18 cellular contexts compared by ENCODE assay signal in the genomic region with DNA sequence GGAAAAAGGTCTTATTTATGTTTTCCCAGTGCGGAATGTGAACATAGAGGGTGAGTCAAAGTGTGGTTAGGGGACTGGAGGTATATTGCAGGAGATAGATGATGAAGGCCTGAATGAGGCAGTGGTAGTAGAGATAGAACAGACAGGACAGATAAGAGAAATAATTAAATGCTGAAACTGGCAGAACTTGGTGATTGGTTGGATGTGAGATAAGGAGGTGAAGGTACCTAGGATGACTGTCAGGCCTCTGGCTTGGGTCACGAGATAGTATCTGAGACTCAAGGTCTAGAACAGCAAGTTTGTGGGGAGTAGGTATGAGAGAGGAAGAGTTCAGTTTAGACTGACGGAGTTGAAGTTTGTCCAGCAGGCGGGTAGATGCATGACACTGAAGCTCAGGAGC. TPM values are rescaled to one million over a fixed set of nuclear protein-coding genes. Genes with fewer than 3 reads are reported as not detected.
DNase-seq lines count a peak whose midpoint lies in the region; ATAC-seq and TF ChIP-seq lines count a peak whose summit lies in the region.
"Had no signal": no experiment of that assay in that cellular context is flagged by ENCODE, and none has a peak within 500 bp of the region (broad histone marks: within the 10 kb centered on the region; RNA-seq: fewer than 3 reads in every experiment).

No MANE protein-coding gene starts in this region.

- no peak for DNase-seq in stimulated activated naive CD8-positive, alpha-beta T cell treated with anti-CD3 and anti-CD28 coated beads, Interleukin-15, Interleukin-2, amounts not matched to agents 100 U/mL and 50 U/mL, for 24 hours
- DNase-seq in NCI-H226 (peak; percentile 79), astrocyte of the spinal cord (ENCODE audit: low read depth, low spot score) (peak; percentile 35), GM23248 (no peak), mesothelial cell of epicardium (ENCODE audit: low spot score in 2 of 2, unreplicated experiment in 2 of 2) (no peak), cerebellar cortex (ENCODE audit: low spot score) (no peak)
- DNase-seq: activated CD4-positive, alpha-beta memory T cell treated with anti-CD3 and anti-CD28 coated beads, Interleukin-2, amount 10 ng/mL, durations not matched to agents 7 days and 5 days; cerebellar nuclear complex; foreskin fibroblast; HCEC 1CT; left lung; NCI-H1048; Peyer's patch; posterior cingulate gyrus; small intestine; upper lobe of left lung had no signal

- H3K27ac Mint-ChIP-seq in stimulated activated naive CD8-positive, alpha-beta T cell treated with anti-CD3 and anti-CD28 coated beads, Interleukin-15, Interleukin-2, amounts not matched to agents 100 ng/mL and 50 ng/mL, for 24 hours, result peak overlapping the region; percentile 4
- no peak overlapping the region for H3K27ac Mint-ChIP-seq in mesothelial cell of epicardium
- H3K27ac Mint-ChIP-seq: activated CD4-positive, alpha-beta memory T cell treated with anti-CD3 and anti-CD28 coated beads, Interleukin-2, amount 10 ng/mL, durations not matched to agents 7 days and 5 days had no signal

- H3K9me2 ChIP-seq in GM23248 (ENCODE audit: insufficient read depth), result no peaks in the 10 kb centered on the region

- no peak overlapping the region for H3K4me3 Mint-ChIP-seq in stimulated activated naive CD8-positive, alpha-beta T cell treated with anti-CD3 and anti-CD28 coated beads, Interleukin-15, Interleukin-2, amounts not matched to agents 100 ng/mL and 50 ng/mL, for 24 hours
- H3K4me3 Mint-ChIP-seq in mesothelial cell of epicardium, result no peak overlapping the region
- H3K4me3 Mint-ChIP-seq: activated CD4-positive, alpha-beta memory T cell treated with anti-CD3 and anti-CD28 coated beads, Interleukin-2, amount 10 ng/mL, durations not matched to agents 7 days and 5 days had no signal

- no peak overlapping the region for H3K4me3 ChIP-seq in astrocyte of the spinal cord (ENCODE audit: low read depth, low read length)
- no peak overlapping the region for H3K4me3 ChIP-seq in GM23248
- H3K4me3 ChIP-seq: left lung, Peyer's patch, upper lobe of left lung had no signal

- TF ChIP-seq CTCF in astrocyte of the spinal cord (IDR thresholded peaks at IDR 0.05; ENCODE audit: low read depth, low read length) (no peak), mesothelial cell of epicardium (IDR thresholded peaks at IDR 0.05; ENCODE audit: unreplicated experiment) (no peak)

- TF ChIP-seq POLR2A in GM18505 (IDR thresholded peaks at IDR 0.05; ENCODE audit: borderline replicate concordance, extremely low read depth, insufficient read depth, insufficient read length), result no peak

- WGBS in GM23248 (ENCODE audit: low coverage in 1 of 2, low lambda C conversion rate in 2 of 2, missing lambda C conversion rate in 2 of 2), 2 experiments, result 82 to 83% methylated on average over 4 of the region's 4 CpGs

- H3K27me3 Mint-ChIP-seq in stimulated activated naive CD8-positive, alpha-beta T cell treated with anti-CD3 and anti-CD28 coated beads, Interleukin-15, Interleukin-2, amounts not matched to agents 100 ng/mL and 50 ng/mL, for 24 hours, result peaks cover 5% of the 10 kb centered on the region
- no peaks in the 10 kb centered on the region for H3K27me3 Mint-ChIP-seq in mesothelial cell of epicardium (ENCODE audit: low read depth)
- H3K27me3 Mint-ChIP-seq: activated CD4-positive, alpha-beta memory T cell treated with anti-CD3 and anti-CD28 coated beads, Interleukin-2, amount 10 ng/mL, durations not matched to agents 7 days and 5 days had no signal

- no peaks in the 10 kb centered on the region for H3K79me2 ChIP-seq in GM23248 (ENCODE audit: insufficient read depth)

- no peaks in the 10 kb centered on the region for H3F3A ChIP-seq in GM23248 (ENCODE audit: insufficient read depth)

- H3K4me1 ChIP-seq in GM23248 (ENCODE audit: insufficient read depth), result peaks cover 4% of the 10 kb centered on the region; the same call in 1 of the 2 replicates
- H3K4me1 ChIP-seq: Peyer's patch had no signal

- H3K27me3 ChIP-seq in GM23248 (replicated peaks; ENCODE audit: insufficient read depth), result no peaks in the 10 kb centered on the region
- H3K27me3 ChIP-seq: left lung, Peyer's patch, upper lobe of left lung had no signal

- no peaks in the 10 kb centered on the region for H3K9me3 Mint-ChIP-seq in stimulated activated naive CD8-positive, alpha-beta T cell treated with anti-CD3 and anti-CD28 coated beads, Interleukin-15, Interleukin-2, amounts not matched to agents 100 ng/mL and 50 ng/mL, for 24 hours
- H3K9me3 Mint-ChIP-seq in mesothelial cell of epicardium, result no peaks in the 10 kb centered on the region
- H3K9me3 Mint-ChIP-seq: activated CD4-positive, alpha-beta memory T cell treated with anti-CD3 and anti-CD28 coated beads, Interleukin-2, amount 10 ng/mL, durations not matched to agents 7 days and 5 days had no signal

- H3K4me1 Mint-ChIP-seq in stimulated activated naive CD8-positive, alpha-beta T cell treated with anti-CD3 and anti-CD28 coated beads, Interleukin-15, Interleukin-2, amounts not matched to agents 100 ng/mL and 50 ng/mL, for 24 hours (ENCODE audit: low read depth), result peaks cover 33% of the 10 kb centered on the region
- H3K4me1 Mint-ChIP-seq in mesothelial cell of epicardium, result peaks cover 30% of the 10 kb centered on the region

- H3K27ac ChIP-seq in GM23248, result no peak overlapping the region
- H3K27ac ChIP-seq: left lung, Peyer's patch, upper lobe of left lung had no signal

- H3K4me2 ChIP-seq in GM23248 (ENCODE audit: unreplicated experiment), result no peak overlapping the region

- no peaks in the 10 kb centered on the region for H3K9me3 ChIP-seq in GM23248 (ENCODE audit: low read depth)
- H3K9me3 ChIP-seq: left lung, Peyer's patch, upper lobe of left lung had no signal

- H4K20me1 ChIP-seq in GM23248 (ENCODE audit: insufficient read depth), result no peaks in the 10 kb centered on the region

- H3K36me3 ChIP-seq in GM23248 (ENCODE audit: low read depth), result no peaks in the 10 kb centered on the region
- H3K36me3 ChIP-seq: left lung, Peyer's patch, upper lobe of left lung had no signal

- no peak overlapping the region for H3K9ac ChIP-seq in GM23248

- in situ Hi-C loops in astrocyte of the spinal cord (cut with HindIII; ENCODE audit: low sequenced_read_pairs), result no loop called here
- in situ Hi-C loops in GM23248 (cut with MboI), result loop anchor here (25.0 kb wide), 1 partner anchor 414 kb away; a partner anchor contains a TSS

- peaks cover 39% of the 10 kb centered on the region for H3K36me3 Mint-ChIP-seq in stimulated activated naive CD8-positive, alpha-beta T cell treated with anti-CD3 and anti-CD28 coated beads, Interleukin-15, Interleukin-2, amounts not matched to agents 100 ng/mL and 50 ng/mL, for 24 hours (ENCODE audit: low read depth)
- H3K36me3 Mint-ChIP-seq in mesothelial cell of epicardium, result no peaks in the 10 kb centered on the region

- no peak for ATAC-seq in stimulated activated naive CD8-positive, alpha-beta T cell treated with anti-CD3 and anti-CD28 coated beads, Interleukin-15, Interleukin-2, amounts not matched to agents 100 U/mL and 50 U/mL, for 24 hours
- no peak for ATAC-seq in GM18505 (IDR thresholded peaks at IDR 0.05; ENCODE audit: unreplicated experiment)
- ATAC-seq: left lung had no signal

- H2AFZ ChIP-seq in GM23248, result no peak overlapping the region

RNA-seq across cellular contexts. Expression of a gene that starts 3.5 kb away (rescaled TPM):
- total RNA-seq in GM23248 (2014; rRNA removed; shearing (Covaris generic)), result 1.2 and 4.2 TPM in 2 replicates
- polyA plus RNA-seq in GM23248 (2016; fragmentation: Nextera tagmentation; extraction: Ambion mirVana), result 4.3 and 4.9 TPM in 2 replicates
- total RNA-seq in mesothelial cell of epicardium, result 7.5 to 9.1 TPM (median 7.7 TPM) in 3 replicates

Comparison
In these comparisons a context has a peak if more than half of its experiments do, and no peak if none do; other contexts are left out.
1. DNase-seq: peak in NCI-H226 (single experiment) and astrocyte of the spinal cord (single experiment); none in stimulated activated naive CD8-positive, alpha-beta T cell treated with anti-CD3 and anti-CD28 coated beads, Interleukin-15, Interleukin-2, amounts not matched to agents 100 U/mL and 50 U/mL, for 24 hours (single experiment), GM23248 (single experiment), mesothelial cell of epicardium (0 of 2) and cerebellar cortex (single experiment).